Comparison of ENCODE assay signal across 14 cellular contexts in genomic region chr15:20106026-20106425, GRCh38.
DNase-seq lines count a peak whose midpoint lies in the region; ATAC-seq and TF ChIP-seq lines count a peak whose summit lies in the region.
"Had no signal": no experiment of that assay in that cellular context is flagged by ENCODE, and none has a peak within 500 bp of the region (broad histone marks: within the 10 kb centered on the region; RNA-seq: fewer than 3 reads in every experiment).

No MANE protein-coding gene starts in this region.

- TF ChIP-seq POLR2A in stomach (IDR thresholded peaks at IDR 0.05), result no peak

- H3K9me3 Mint-ChIP-seq in activated CD4-positive, alpha-beta T cell treated with anti-CD3 and anti-CD28 coated beads, Interleukin-2, amount 10 ng/mL, durations not matched to agents 24 days and 14 days, result no peaks in the 10 kb centered on the region
- H3K9me3 Mint-ChIP-seq: activated T-cell treated with anti-CD3 and anti-CD28 coated beads, Interleukin-2, amount 50 U/mL, for 24 hours; neural crest cell had no signal

- ATAC-seq in left ventricle myocardium superior, result no peak
- no peak for ATAC-seq in GM18520 (IDR thresholded peaks at IDR 0.05; ENCODE audit: unreplicated experiment)

- H3K4me3 ChIP-seq in stomach, result no peak overlapping the region
- no peak overlapping the region for H3K4me3 ChIP-seq in WERI-Rb-1 (ENCODE audit: low read depth, low read length)

- H3K4me1 ChIP-seq in stomach, result no peaks in the 10 kb centered on the region

- peaks cover 0 to 12% (median 4%) of the 10 kb centered on the region in 4 donors for H3K9me3 ChIP-seq in stomach
- peaks cover 5% of the 10 kb centered on the region for H3K9me3 ChIP-seq in WERI-Rb-1 (ENCODE audit: severe bottlenecking)

- no peaks in the 10 kb centered on the region for H3K27me3 Mint-ChIP-seq in activated CD4-positive, alpha-beta T cell treated with anti-CD3 and anti-CD28 coated beads, Interleukin-2, amount 10 ng/mL, durations not matched to agents 24 days and 14 days
- H3K27me3 Mint-ChIP-seq: activated T-cell treated with anti-CD3 and anti-CD28 coated beads, Interleukin-2, amount 50 U/mL, for 24 hours; brain had no signal

- 49 to 80% (median 64%) methylated on average over 1 to 2 of the region's 2 CpGs for WGBS in stomach, 5 donors

- POLR2A ChIA-PET in RWPE1 (lab: Yijun Ruan, JAX; ENCODE audit: low non-redundant PET), result no interaction called here

- CTCF ChIA-PET in RWPE1 (lab: Yijun Ruan, JAX), result no interaction called here

- no peak for TF ChIP-seq EP300 in stomach (IDR thresholded peaks at IDR 0.05)

- H3K36me3 Mint-ChIP-seq in activated CD4-positive, alpha-beta T cell treated with anti-CD3 and anti-CD28 coated beads, Interleukin-2, amount 10 ng/mL, durations not matched to agents 24 days and 14 days (ENCODE audit: low read depth), result no peaks in the 10 kb centered on the region
- H3K36me3 Mint-ChIP-seq: brain had no signal

- H3K36me3 ChIP-seq in stomach (no peaks in the 10 kb centered on the region), WERI-Rb-1 (no peaks in the 10 kb centered on the region)

- TF ChIP-seq CTCF in RWPE1 (conservative IDR thresholded peaks at IDR 0.05; ENCODE audit: low read depth) (no peak), stomach (IDR thresholded peaks at IDR 0.05) (no peak), WERI-Rb-1 (IDR thresholded peaks at IDR 0.05; ENCODE audit: low read depth, low read length) (no peak)

- no peaks in the 10 kb centered on the region for H3K4me1 Mint-ChIP-seq in activated CD4-positive, alpha-beta T cell treated with anti-CD3 and anti-CD28 coated beads, Interleukin-2, amount 10 ng/mL, durations not matched to agents 24 days and 14 days
- H3K4me1 Mint-ChIP-seq: brain, neural crest cell had no signal

- H3K27me3 ChIP-seq in stomach, result no peaks in the 10 kb centered on the region
- H3K27me3 ChIP-seq in WERI-Rb-1 (ENCODE audit: insufficient read depth, low read depth, severe bottlenecking), result no peaks in the 10 kb centered on the region

- H3K27ac Mint-ChIP-seq in activated CD4-positive, alpha-beta T cell treated with anti-CD3 and anti-CD28 coated beads, Interleukin-2, amount 10 ng/mL, durations not matched to agents 24 days and 14 days, result no peak overlapping the region
- H3K27ac Mint-ChIP-seq: activated T-cell treated with anti-CD3 and anti-CD28 coated beads, Interleukin-2, amount 50 U/mL, for 24 hours; brain had no signal

- intact Hi-C loops in activated CD4-positive, alpha-beta T cell treated with anti-CD3 and anti-CD28 coated beads, Interleukin-2, amount 10 ng/mL, durations not matched to agents 24 days and 14 days (cut with micrococcal nuclease), result no loop called here
- intact Hi-C loops in left ventricle myocardium superior (cut with micrococcal nuclease) (no loop called here), stomach (cut with DNase I; ENCODE audit: low total_unique reads) (no loop called here)

- H3K4me3 Mint-ChIP-seq in activated CD4-positive, alpha-beta T cell treated with anti-CD3 and anti-CD28 coated beads, Interleukin-2, amount 10 ng/mL, durations not matched to agents 24 days and 14 days, result no peak overlapping the region
- H3K4me3 Mint-ChIP-seq: activated T-cell treated with anti-CD3 and anti-CD28 coated beads, Interleukin-2, amount 50 U/mL, for 24 hours; brain; neural crest cell had no signal

- peak; percentile 43 for DNase-seq in activated CD4-positive, alpha-beta T cell treated with anti-CD3 and anti-CD28 coated beads, Interleukin-2, amount 10 ng/mL, durations not matched to agents 24 days and 14 days
- DNase-seq in activated CD4-positive, alpha-beta T cell treated with anti-CD3 and anti-CD28 coated beads for 1 hour, result no peak
- no peak for DNase-seq in RWPE1 (ENCODE audit: low spot score)
- peak; percentile 33 for DNase-seq in left ventricle myocardium superior
- DNase-seq in stomach, result peak; percentile 26
- DNase-seq in WERI-Rb-1, result no peak
- no peak for DNase-seq in AG08396 (ENCODE audit: low spot score)
- DNase-seq: activated T-cell treated with anti-CD3 and anti-CD28 coated beads, Interleukin-2, amount 50 U/mL, for 24 hours; NCI-H1694; SHP77 had no signal

- H3K27ac ChIP-seq in RWPE1 (peak overlapping the region; percentile 59), stomach (no peak overlapping the region), WERI-Rb-1 (no peak overlapping the region)
- H3K27ac ChIP-seq: 22Rv1 had no signal

Comparison
In these comparisons a context has a peak if more than half of its experiments do, and no peak if none do; other contexts are left out.
1. DNase-seq: peak in activated CD4-positive, alpha-beta T cell treated with anti-CD3 and anti-CD28 coated beads, Interleukin-2, amount 10 ng/mL, durations not matched to agents 24 days and 14 days (single experiment), left ventricle myocardium superior (single experiment) and stomach (single experiment); none in activated CD4-positive, alpha-beta T cell treated with anti-CD3 and anti-CD28 coated beads for 1 hour (single experiment), RWPE1 (single experiment), WERI-Rb-1 (single experiment) and AG08396 (single experiment).